Comparison of ENCODE assay signal across 8 cellular contexts in genomic region chr16:30901201-30902069, GRCh38. TPM values are rescaled to one million over a fixed set of nuclear protein-coding genes. Genes with fewer than 3 reads are reported as not detected.
DNase-seq lines count a peak whose midpoint lies in the region; ATAC-seq and TF ChIP-seq lines count a peak whose summit lies in the region.

No MANE protein-coding gene starts in this region.

- H3K9ac ChIP-seq in stomach smooth muscle (ENCODE audit: low read length in 2 of 2), result peak overlapping the region; percentile 66 to 70

- peak overlapping the region; percentile 38 for H3K27ac Mint-ChIP-seq in activated CD4-positive, alpha-beta memory T cell treated with anti-CD3 and anti-CD28 coated beads for 36 hours

- DNase-seq in SIG-M5 treated with dmso at 0.1 percent for 504 hours (lab: John Stamatoyannopoulos, UW; ENCODE audit: unreplicated experiment), result peak; percentile 35
- DNase-seq in SIG-M5 (lab: John Stamatoyannopoulos, UW), result no peak
- peak; percentile 24 for DNase-seq in activated CD4-positive, alpha-beta memory T cell treated with anti-CD3 and anti-CD28 coated beads for 36 hours
- DNase-seq in lower leg skin (ENCODE audit: low spot score in 2 of 2), result no peak
- DNase-seq in 8988T, result no peak

- no peak for ATAC-seq in GM18519 (IDR thresholded peaks at IDR 0.05; ENCODE audit: low FRiP score, unreplicated experiment)

- WGBS in lower leg skin, 2 donors, result 19 to 26% methylated on average over 12 of the region's 12 CpGs

- no peak for TF ChIP-seq CTCF in lower leg skin (IDR thresholded peaks at IDR 0.05)

- H3K27me3 ChIP-seq in stomach smooth muscle (ENCODE audit: control insufficient read depth in 1 of 2, insufficient read depth in 2 of 2, low read length in 2 of 2), result no peaks in the 10 kb centered on the region

- H3K4me3 Mint-ChIP-seq in activated CD4-positive, alpha-beta memory T cell treated with anti-CD3 and anti-CD28 coated beads for 36 hours, result peak overlapping the region; percentile 65

- H3K9me3 ChIP-seq in iPS-18c (ENCODE audit: control insufficient read depth, insufficient read depth, low read length), result no peaks in the 10 kb centered on the region
- no peaks in the 10 kb centered on the region for H3K9me3 ChIP-seq in stomach smooth muscle (ENCODE audit: control insufficient read depth in 2 of 2, low read length in 2 of 2)

- H3K9me3 Mint-ChIP-seq in activated CD4-positive, alpha-beta memory T cell treated with anti-CD3 and anti-CD28 coated beads for 36 hours, result no peaks in the 10 kb centered on the region

- peaks cover 3% of the 10 kb centered on the region in 2 donors for H3K36me3 ChIP-seq in stomach smooth muscle (ENCODE audit: control insufficient read depth in 2 of 2, insufficient read depth in 2 of 2, low read length in 2 of 2)

- H3K4me3 ChIP-seq in iPS-18c (ENCODE audit: insufficient read depth, low read depth, low read length), result peak overlapping the region; percentile 41
- H3K4me3 ChIP-seq in stomach smooth muscle (ENCODE audit: low read length in 2 of 2), result peak overlapping the region; percentile 65 to 76
- H3K4me3 ChIP-seq in lower leg skin (ENCODE audit: low read depth, poor library complexity, severe bottlenecking), result no peak overlapping the region

- H3K4me1 ChIP-seq in stomach smooth muscle (ENCODE audit: control insufficient read depth, insufficient read depth, low read length), result peaks cover 26% of the 10 kb centered on the region

- no peaks in the 10 kb centered on the region for H3K27me3 Mint-ChIP-seq in activated CD4-positive, alpha-beta memory T cell treated with anti-CD3 and anti-CD28 coated beads for 36 hours

- no peak for TF ChIP-seq POLR2A in lower leg skin (IDR thresholded peaks at IDR 0.05)

- no peaks in the 10 kb centered on the region for H3K36me3 Mint-ChIP-seq in activated CD4-positive, alpha-beta memory T cell treated with anti-CD3 and anti-CD28 coated beads for 36 hours

- H3K4me1 Mint-ChIP-seq in activated CD4-positive, alpha-beta memory T cell treated with anti-CD3 and anti-CD28 coated beads for 36 hours (ENCODE audit: low read depth), result peaks cover 34% of the 10 kb centered on the region

- POLR2A ChIA-PET in activated CD4-positive, alpha-beta memory T cell treated with anti-CD3 and anti-CD28 coated beads for 36 hours (lab: Charles Lee), result interaction anchor here (0.5 to 2.7 kb wide), 10 partner anchors 9 to 975 kb away, joined by 3 to 14 read pairs (median 4); partner anchors contain the start of gene KCTD13

- intact Hi-C loops in activated CD4-positive, alpha-beta memory T cell treated with anti-CD3 and anti-CD28 coated beads for 36 hours (cut with micrococcal nuclease), result loop anchor here (1.0 to 2.0 kb wide), 3 partner anchors 21 to 57 kb away; no protein-coding TSS in a partner anchor
- intact Hi-C loops in lower leg skin (cut with DNase I; ENCODE audit: low total_unique reads), result no loop called here

- CTCF ChIA-PET in activated CD4-positive, alpha-beta memory T cell treated with anti-CD3 and anti-CD28 coated beads for 36 hours (lab: Charles Lee), result interaction anchor here (0.6 to 4.8 kb wide), 34 partner anchors 9 to 240 kb away, joined by 3 to 164 read pairs (median 4); partner anchors contain the start of gene BCL7C

- peak overlapping the region; percentile 24 for H3K27ac ChIP-seq in stomach smooth muscle (ENCODE audit: low read length)

RNA-seq across cellular contexts. Expression of gene CTF1, which starts 5.0 kb away (rescaled TPM):
- total RNA-seq in activated CD4-positive, alpha-beta memory T cell treated with anti-CD3 and anti-CD28 coated beads for 36 hours, result under 1 TPM; 0.22 to 0.43 TPM
- total RNA-seq in lower leg skin, result 1 to 10 TPM in 2 of 4 donors, under 1 TPM in 1, not detected in 1; 0.80 to 3.0 (median 2.5) TPM

RNA-seq across cellular contexts. Expression of gene BCL7C, which starts 7.6 kb away (rescaled TPM):
- 10 to 100 TPM; 25.6 to 25.7 TPM for total RNA-seq in activated CD4-positive, alpha-beta memory T cell treated with anti-CD3 and anti-CD28 coated beads for 36 hours
- total RNA-seq in lower leg skin, result 10 to 100 TPM; 43.1 to 79.1 (median 63.0) TPM

RNA-seq across cellular contexts. Expression of gene FBXL19, which starts 21.9 kb away (rescaled TPM):
- 10 to 100 TPM; 21.0 to 22.2 TPM for total RNA-seq in activated CD4-positive, alpha-beta memory T cell treated with anti-CD3 and anti-CD28 coated beads for 36 hours
- 10 to 100 TPM; 17.7 to 25.1 (median 22.1) TPM for total RNA-seq in lower leg skin

RNA-seq across cellular contexts. Expression of gene ORAI3, which starts 47.4 kb away (rescaled TPM):
- total RNA-seq in activated CD4-positive, alpha-beta memory T cell treated with anti-CD3 and anti-CD28 coated beads for 36 hours, result 1 to 10 TPM; 9.6 to 9.7 TPM
- total RNA-seq in lower leg skin, result 10 to 100 TPM; 22.9 to 37.7 (median 34.6) TPM

RNA-seq across cellular contexts. Expression of gene SETD1A, which starts 56.1 kb away (rescaled TPM):
- 10 to 100 TPM; 16.4 to 17.4 TPM for total RNA-seq in activated CD4-positive, alpha-beta memory T cell treated with anti-CD3 and anti-CD28 coated beads for 36 hours
- 10 to 100 TPM in 3 of 4 donors, 1 to 10 TPM in 1; 9.2 to 22.4 (median 10.7) TPM for total RNA-seq in lower leg skin

Comparison
In these comparisons a context has a peak if more than half of its experiments do, and no peak if none do; other contexts are left out.
1. DNase-seq: peak in SIG-M5 treated with dmso at 0.1 percent for 504 hours (single experiment) and activated CD4-positive, alpha-beta memory T cell treated with anti-CD3 and anti-CD28 coated beads for 36 hours (single experiment); none in SIG-M5 (single experiment), lower leg skin (0 of 2) and 8988T (single experiment).